Comparison of ENCODE assay signal across 1 cellular context in genomic region chr17:27475981-27476895, GRCh38.
TF ChIP-seq lines count a peak whose summit lies in the region.

No MANE protein-coding gene starts in this region.

TF ChIP-seq in H1, 55 proteins besides CTCF, POLR2A, EP300 and RAD21 (continued from another document):
- TF ChIP-seq CBX8 (IDR thresholded peaks at IDR 0.05; ENCODE audit: borderline replicate concordance, low read depth, low read length) (no peak), MAX (IDR thresholded peaks at IDR 0.05) (no peak), EGR1 (IDR thresholded peaks at IDR 0.05; ENCODE audit: borderline replicate concordance, low read depth, low read length) (no peak)
TF ChIP-seq in H1: peak in this region for 0.
